ENCODE assay signal across 1 cellular context in the genomic region with DNA sequence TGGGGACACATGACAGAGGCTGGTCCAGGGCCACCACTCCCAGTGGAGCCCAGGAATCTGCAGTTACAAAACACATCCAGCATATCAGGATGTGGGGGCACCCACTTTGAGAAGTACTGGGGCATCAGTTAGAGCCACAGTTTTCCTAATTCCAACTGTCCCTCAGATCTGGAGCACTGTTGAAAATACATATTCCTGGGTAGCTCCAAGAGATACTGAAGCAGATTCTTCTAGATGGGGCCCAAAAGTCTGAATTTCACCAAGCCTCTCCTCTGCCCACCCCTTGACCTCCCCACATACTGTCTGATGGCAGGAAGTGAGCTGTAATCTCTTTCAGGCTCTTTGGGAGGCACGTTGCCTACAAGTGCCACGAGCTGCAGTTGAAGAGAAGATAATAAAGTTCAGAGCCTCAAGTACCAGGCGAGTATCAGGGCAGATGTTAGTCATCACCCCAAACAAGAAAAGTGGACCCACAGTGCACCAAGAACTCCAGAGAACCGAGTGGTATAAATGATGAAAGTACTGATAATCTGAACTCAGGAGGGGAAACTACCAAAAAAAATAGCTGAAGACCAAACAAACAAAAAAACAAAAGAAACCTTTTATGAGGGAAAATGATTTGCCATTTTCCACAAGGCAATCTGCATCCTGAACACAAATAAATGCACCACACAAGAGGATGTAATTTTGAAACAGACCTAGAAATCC.
TF ChIP-seq lines count a peak whose summit lies in the region.

No MANE protein-coding gene starts in this region.

TF ChIP-seq in GM23338, 12 proteins besides CTCF, POLR2A, EP300 and RAD21 (continued from another document):
- TF ChIP-seq, protein P1, sequence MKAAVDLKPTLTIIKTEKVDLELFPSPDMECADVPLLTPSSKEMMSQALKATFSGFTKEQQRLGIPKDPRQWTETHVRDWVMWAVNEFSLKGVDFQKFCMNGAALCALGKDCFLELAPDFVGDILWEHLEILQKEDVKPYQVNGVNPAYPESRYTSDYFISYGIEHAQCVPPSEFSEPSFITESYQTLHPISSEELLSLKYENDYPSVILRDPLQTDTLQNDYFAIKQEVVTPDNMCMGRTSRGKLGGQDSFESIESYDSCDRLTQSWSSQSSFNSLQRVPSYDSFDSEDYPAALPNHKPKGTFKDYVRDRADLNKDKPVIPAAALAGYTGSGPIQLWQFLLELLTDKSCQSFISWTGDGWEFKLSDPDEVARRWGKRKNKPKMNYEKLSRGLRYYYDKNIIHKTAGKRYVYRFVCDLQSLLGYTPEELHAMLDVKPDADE (IDR thresholded peaks at IDR 0.05) = no peak
- TF ChIP-seq ZNF331 (CRISPR knock-in tag; IDR thresholded peaks at IDR 0.05; ENCODE audit: low read depth) = no peak
